8 cellular contexts compared by ENCODE assay signal in the genomic region with DNA sequence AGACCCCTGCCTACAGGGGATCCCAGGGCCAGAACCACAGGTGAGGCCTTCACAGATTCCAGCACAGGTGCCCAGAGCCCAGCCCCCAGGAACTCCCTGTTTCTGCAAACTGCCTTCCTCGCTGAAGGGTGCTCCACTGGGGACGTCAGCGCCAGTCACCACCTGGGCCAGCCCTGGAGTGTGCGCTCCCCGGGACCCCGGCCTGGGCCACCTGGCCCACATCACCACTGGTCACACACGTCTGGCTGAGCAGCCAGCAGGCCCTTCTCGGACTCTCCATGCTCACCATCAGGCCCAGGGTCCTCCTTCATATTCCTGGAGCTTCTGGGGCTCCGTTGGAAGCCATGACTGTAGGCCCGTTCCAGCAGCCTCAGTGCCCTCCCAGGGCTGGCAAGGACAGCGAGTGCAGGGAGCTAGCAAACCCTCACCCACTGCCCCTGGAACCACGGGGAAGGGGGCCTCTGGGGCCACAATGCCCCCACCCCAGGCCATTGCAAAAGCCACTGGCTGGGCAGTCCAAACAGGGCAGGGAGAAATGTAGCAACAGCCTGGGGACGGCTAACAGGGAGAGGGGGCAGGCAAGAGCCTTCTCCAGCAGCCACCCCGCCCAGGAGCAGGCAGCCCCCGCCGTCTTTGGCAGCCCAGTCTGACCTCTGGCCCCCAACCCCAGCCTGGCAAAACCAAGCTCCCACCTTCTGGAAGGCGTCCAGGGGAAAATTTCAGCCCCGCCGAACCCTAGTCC. TPM values are rescaled to one million over a fixed set of nuclear protein-coding genes. Genes with fewer than 3 reads are reported as not detected.
DNase-seq lines count a peak whose midpoint lies in the region; ATAC-seq and TF ChIP-seq lines count a peak whose summit lies in the region.

No MANE protein-coding gene starts in this region.

- ATAC-seq in activated B cell treated with CpG ODN at 0.5 μM for 24 hours (ENCODE audit: low read depth), result no peak
- no peak for ATAC-seq in omental fat pad (ENCODE audit: low FRiP score)
- ATAC-seq in GM18909 (IDR thresholded peaks at IDR 0.05; ENCODE audit: poor library complexity, unreplicated experiment), result no peak

- H3K36me3 ChIP-seq in spleen, result peaks cover 0 to 28% (median 0%) of the 10 kb centered on the region in 6 donors

- no peaks in the 10 kb centered on the region for H3K27me3 ChIP-seq in spleen (replicated peaks in 1 of 7)

- intact Hi-C loops in activated B cell treated with CpG ODN at 0.5 μM for 24 hours (cut with micrococcal nuclease), result loop anchor here (2.0 to 5.0 kb wide), 4 partner anchors 15 to 204 kb away; a partner anchor contains a TSS
- intact Hi-C loops in spleen (cut with DNase I; ENCODE audit: low total_unique reads), result no loop called here

- H3K9me3 ChIP-seq in spleen, result no peaks in the 10 kb centered on the region

- H3K27ac ChIP-seq in spleen, result peak overlapping the region; percentile 92 to 99 (median 96)
- H3K27ac ChIP-seq in caudate nucleus (ENCODE audit: low read depth, low read length), result no peak overlapping the region

- peaks cover 20 to 77% (median 60%) of the 10 kb centered on the region in 6 donors for H3K4me1 ChIP-seq in spleen

- no peak for TF ChIP-seq POLR2A in spleen (IDR thresholded peaks at IDR 0.05)

- peak overlapping the region; percentile 78 for H3K4me3 Mint-ChIP-seq in activated B cell treated with CpG ODN at 0.5 μM for 24 hours

- H3K27me3 Mint-ChIP-seq in activated B cell treated with CpG ODN at 0.5 μM for 24 hours, result no peaks in the 10 kb centered on the region

- H3K9me3 Mint-ChIP-seq in activated B cell treated with CpG ODN at 0.5 μM for 24 hours, result no peaks in the 10 kb centered on the region

- POLR2A ChIA-PET in activated B cell treated with CpG ODN at 0.5 μM for 24 hours (lab: Charles Lee), result interaction anchor here (0.5 to 2.6 kb wide), 2 partner anchors 42 to 1061 kb away, joined by 3 to 20 read pairs; no protein-coding TSS in a partner anchor

- CTCF ChIA-PET in activated B cell treated with CpG ODN at 0.5 μM for 24 hours (lab: Charles Lee), result no interaction called here

- DNase-seq in HK-2 (ENCODE audit: unreplicated experiment), result peak; percentile 37
- DNase-seq in activated B cell treated with CpG ODN at 0.5 μM for 24 hours, result no peak
- peak; percentile 67 for DNase-seq in hepatic stellate cell (ENCODE audit: low spot score)
- no peak for DNase-seq in spleen
- no peak for DNase-seq in omental fat pad (ENCODE audit: low spot score)
- no peak for DNase-seq in caudate nucleus (lab: John Stamatoyannopoulos, UW)
- no peak for DNase-seq in NCI-H446 (lab: John Stamatoyannopoulos, UW)

- peak overlapping the region; percentile 65 to 95 (median 82) for H3K4me3 ChIP-seq in spleen

- TF ChIP-seq CTCF in activated B cell treated with CpG ODN at 0.5 μM for 24 hours (IDR thresholded peaks at IDR 0.05) (no peak), spleen (IDR thresholded peaks at IDR 0.05 in 8 of 11, conservative IDR thresholded peaks at IDR 0.05 in 3 of 11) (no peak), omental fat pad (IDR thresholded peaks at IDR 0.05) (no peak)

- peak overlapping the region; percentile 59 for H3K27ac Mint-ChIP-seq in activated B cell treated with CpG ODN at 0.5 μM for 24 hours

- 38 to 51% (median 45%) methylated on average over 11 to 19 of the region's 19 CpGs for WGBS in spleen, 5 donors

- no peaks in the 10 kb centered on the region for H3K36me3 Mint-ChIP-seq in activated B cell treated with CpG ODN at 0.5 μM for 24 hours (ENCODE audit: low read depth)

- H3K4me1 Mint-ChIP-seq in activated B cell treated with CpG ODN at 0.5 μM for 24 hours, result peaks cover 10% of the 10 kb centered on the region

RNA-seq across cellular contexts. Expression of a gene that starts 1.3 kb away (rescaled TPM):
- total RNA-seq in activated B cell treated with CpG ODN at 0.5 μM for 24 hours (16.6 and 17.1 TPM in 2 replicates), spleen (10 to 100 TPM; 26.9 to 47.7 (median 40.4) TPM), omental fat pad (100 to 1,000 TPM; 391 to 854 (median 473) TPM)
- polyA plus RNA-seq in spleen, result 10 to 100 TPM; 31.9 to 43.8 (median 35.1) TPM

RNA-seq across cellular contexts. Expression of a gene that starts 23.2 kb away (rescaled TPM):
- total RNA-seq in activated B cell treated with CpG ODN at 0.5 μM for 24 hours (not detected in 2 replicates), spleen (100 to 1,000 TPM; 132 to 246 (median 179) TPM), omental fat pad (100 to 1,000 TPM in 3 of 4 donors, 10 to 100 TPM in 1; 50.6 to 274 (median 145) TPM)
- 100 to 1,000 TPM; 169 to 522 (median 409) TPM for polyA plus RNA-seq in spleen

RNA-seq across cellular contexts. Expression of a gene that starts 26.4 kb away (rescaled TPM):
- total RNA-seq in activated B cell treated with CpG ODN at 0.5 μM for 24 hours, result 1.5 and 2.2 TPM in 2 replicates
- 10 to 100 TPM in 5 of 7 donors, 1 to 10 TPM in 2; 5.2 to 26.5 (median 13.3) TPM for total RNA-seq in spleen
- 10 to 100 TPM in 2 of 3 donors, 1 to 10 TPM in 1; 8.2 to 16.8 (median 11.3) TPM for polyA plus RNA-seq in spleen
- total RNA-seq in omental fat pad, result 10 to 100 TPM in 1 of 4 donors, 1 to 10 TPM in 3; 4.4 to 12.8 (median 7.5) TPM

RNA-seq across cellular contexts. Expression of a gene that starts 56.8 kb away (rescaled TPM):
- 13.7 and 15.9 TPM in 2 replicates for total RNA-seq in activated B cell treated with CpG ODN at 0.5 μM for 24 hours
- total RNA-seq in spleen, result 10 to 100 TPM in 5 of 7 donors, 1 to 10 TPM in 2; 7.2 to 18.0 (median 12.8) TPM
- polyA plus RNA-seq in spleen, result 10 to 100 TPM; 22.6 to 41.3 (median 24.5) TPM
- 10 to 100 TPM in 1 of 4 donors, 1 to 10 TPM in 3; 3.5 to 10.2 (median 5.0) TPM for total RNA-seq in omental fat pad

Comparison
In these comparisons a context has a peak if more than half of its experiments do, and no peak if none do; other contexts are left out.
1. DNase-seq: peak in HK-2 (single experiment) and hepatic stellate cell (single experiment); none in activated B cell treated with CpG ODN at 0.5 μM for 24 hours (single experiment), spleen (single experiment), omental fat pad (single experiment), caudate nucleus (0 of 61) and NCI-H446 (0 of 2).
2. RNA of a gene that starts 1.3 kb away (total RNA-seq): 391 to 854 TPM in omental fat pad; 26.9 to 47.7 TPM in spleen and 16.6 to 17.1 TPM in activated B cell treated with CpG ODN at 0.5 μM for 24 hours; every median in the first group is over 4 times any median in the second.
3. RNA of a gene that starts 23.2 kb away (total RNA-seq): 132 to 246 TPM in spleen and 50.6 to 274 TPM in omental fat pad; not detected in activated B cell treated with CpG ODN at 0.5 μM for 24 hours; every median in the first group is over 10 times any median in the second.